ENCODE assay signal across 28 cellular contexts in the genomic region with DNA sequence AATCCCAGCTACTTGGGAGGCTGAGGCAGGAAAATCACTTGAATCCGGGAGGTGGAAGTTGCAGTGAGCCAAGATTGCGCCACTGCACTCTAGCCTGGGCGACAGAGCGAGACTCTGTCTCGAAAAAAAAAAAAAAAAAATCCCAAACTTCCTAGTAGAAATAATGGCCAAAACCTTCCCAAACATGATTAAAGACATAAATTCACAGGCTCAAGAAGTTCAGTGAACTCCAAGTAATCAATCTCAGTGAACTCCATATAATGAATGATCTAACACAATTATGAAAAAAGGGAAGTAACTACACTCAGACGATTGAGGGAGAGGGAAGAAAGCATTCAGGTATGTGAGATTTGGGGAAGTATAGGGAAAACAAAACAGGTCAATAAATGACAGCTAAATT.
"Had no signal": no experiment of that assay in that cellular context is flagged by ENCODE, and none has a peak within 500 bp of the region (broad histone marks: within the 10 kb centered on the region; RNA-seq: fewer than 3 reads in every experiment).

No MANE protein-coding gene starts in this region.

- H3K36me3 ChIP-seq: Peyer's patch, SJCRH30 had no signal

- H3K4me3 Mint-ChIP-seq: activated CD8-positive, alpha-beta T cell treated with anti-CD3 and anti-CD28 coated beads, Interleukin-2, amount 10 ng/mL, durations not matched to agents 7 days and 5 days; activated naive CD8-positive, alpha-beta T cell treated with anti-CD3 and anti-CD28 coated beads, Interleukin-2, amount 10 ng/mL, durations not matched to agents 7 days and 5 days; WTC11 had no signal

- H3K4me2 ChIP-seq: SK-N-SH had no signal

- H3K27me3 ChIP-seq: adrenal gland, MG63, Peyer's patch, SJCRH30 had no signal

- H3K27me3 Mint-ChIP-seq: activated naive CD8-positive, alpha-beta T cell treated with anti-CD3 and anti-CD28 coated beads, Interleukin-2, amount 10 ng/mL, durations not matched to agents 7 days and 5 days had no signal

- H3K9me3 Mint-ChIP-seq: activated naive CD8-positive, alpha-beta T cell treated with anti-CD3 and anti-CD28 coated beads, Interleukin-2, amount 10 ng/mL, durations not matched to agents 7 days and 5 days; WTC11 had no signal

- H3K4me3 ChIP-seq: adrenal gland, MG63, Peyer's patch, SJCRH30 had no signal

- H3K9ac ChIP-seq: SK-N-SH had no signal

- H3K9me3 ChIP-seq: adrenal gland, MG63, Peyer's patch, SJCRH30, SK-N-SH had no signal

- DNase-seq: activated CD4-positive, alpha-beta T cell treated with anti-CD3 and anti-CD28 coated beads for 48 hours; activated CD4-positive, alpha-beta T cell treated with anti-CD3 and anti-CD28 coated beads, Interleukin-2, amount 50 U/mL, for 4 hours; activated CD4-positive, CD25-positive, alpha-beta regulatory T cell treated with anti-CD3 and anti-CD28 coated beads, Interleukin-2, amount 50 U/mL, for 72 hours; activated CD8-positive, alpha-beta memory T cell treated with anti-CD3 and anti-CD28 coated beads, Interleukin-2, amount 50 U/mL, for 48 hours; activated CD8-positive, alpha-beta T cell treated with anti-CD3 and anti-CD28 coated beads, Interleukin-2, amount 10 ng/mL, durations not matched to agents 7 days and 5 days; activated naive CD4-positive, alpha-beta T cell treated with anti-CD3 and anti-CD28 coated beads, Interleukin-2, amount 50 U/mL, for 16 hours; activated naive CD8-positive, alpha-beta T cell treated with anti-CD3 and anti-CD28 coated beads, Interleukin-2, amount 10 ng/mL, durations not matched to agents 7 days and 5 days; activated T-cell treated with anti-CD3 and anti-CD28 coated beads, Interleukin-2, amount 50 U/mL, for 1 hour; adrenal gland; anterior cingulate cortex; caudate nucleus; MG63; NCI-H1092 treated with DMSO at 0.1 percent for 48 hours; NCI-H1417 treated with DMSO at 0.1 percent for 48 hours; NCI-H1694; NCI-H2029; NCI-H2107; NCI-H510A treated with DMSO at 0.1 percent for 48 hours; NCI-H69; NK-92 treated with Interleukin-12 subunit alpha and Interleukin-12 subunit beta, amount 100 ng/mL, for 24 hours; Peyer's patch; Right ventricle myocardium superior; SJCRH30; SK-N-SH; T-helper 1 cell; T-helper 9 cell had no signal

- H3K27ac Mint-ChIP-seq: activated CD8-positive, alpha-beta T cell treated with anti-CD3 and anti-CD28 coated beads, Interleukin-2, amount 10 ng/mL, durations not matched to agents 7 days and 5 days; activated naive CD8-positive, alpha-beta T cell treated with anti-CD3 and anti-CD28 coated beads, Interleukin-2, amount 10 ng/mL, durations not matched to agents 7 days and 5 days; WTC11 had no signal

- H3K27ac ChIP-seq: adrenal gland, Peyer's patch, RWPE1, SJCRH30 had no signal

- ATAC-seq: activated CD8-positive, alpha-beta T cell treated with anti-CD3 and anti-CD28 coated beads, Interleukin-2, amount 10 ng/mL, durations not matched to agents 7 days and 5 days; WTC11 had no signal

- H3K4me1 ChIP-seq: adrenal gland, Peyer's patch, SJCRH30 had no signal
